Comparison of ENCODE assay signal across 14 cellular contexts in genomic region chr1:8364528-8365442, GRCh38. TPM values are rescaled to one million over a fixed set of nuclear protein-coding genes. Genes with fewer than 3 reads are reported as not detected.
DNase-seq lines count a peak whose midpoint lies in the region; ATAC-seq and TF ChIP-seq lines count a peak whose summit lies in the region.
"Had no signal": no experiment of that assay in that cellular context is flagged by ENCODE, and none has a peak within 500 bp of the region (broad histone marks: within the 10 kb centered on the region; RNA-seq: fewer than 3 reads in every experiment).

No MANE protein-coding gene starts in this region.

- no peak overlapping the region for H4K5ac ChIP-seq in H9 (ENCODE audit: insufficient read length, low read depth, low read length)

- H3K79me2 ChIP-seq in H9 (ENCODE audit: insufficient read depth, low read length) = no peaks in the 10 kb centered on the region

- H2BK120ac ChIP-seq in H9 (ENCODE audit: low read depth, low read length, poor library complexity, severe bottlenecking) = no peak overlapping the region

- H3K36me3 ChIP-seq in esophagus (ENCODE audit: control insufficient read depth in 2 of 2, insufficient read depth in 2 of 2, low read length in 1 of 2) (peaks cover 17 to 44% of the 10 kb centered on the region in 2 donors), lung (ENCODE audit: control insufficient read depth in 2 of 2, insufficient read depth in 2 of 2, low read length in 2 of 2) (peaks cover 8 to 54% of the 10 kb centered on the region in 2 donors), suprapubic skin (peaks cover 71% of the 10 kb centered on the region)

- no peak for DNase-seq in H9
- peak; percentile 63 for DNase-seq in lung (ENCODE audit: low spot score)
- DNase-seq in suprapubic skin (ENCODE audit: low spot score in 2 of 2) = peak; percentile 71 to 72
- DNase-seq in HPDE6-E6E7 (ENCODE audit: extremely low spot score) = no peak
- DNase-seq in GF-D8 (lab: John Stamatoyannopoulos, UW) = no peak
- no peak for DNase-seq in HFFc6
- DNase-seq: DND-41; effector memory CD4-positive, alpha-beta T cell; naive thymus-derived CD4-positive, alpha-beta T cell; NCI-H2227 treated with DMSO at 0.1 percent for 48 hours; PC-3 had no signal

- H4K8ac ChIP-seq in H9 (replicated peaks; ENCODE audit: insufficient read length, low read depth, low read length) = no peak overlapping the region

- H2AFZ ChIP-seq in H9 (ENCODE audit: low read length) = no peak overlapping the region

- H3K23me2 ChIP-seq in H9 (ENCODE audit: insufficient read length, low read depth, low read length, poor library complexity, severe bottlenecking) = no peaks in the 10 kb centered on the region

- no peak overlapping the region for H3K14ac ChIP-seq in H9 (ENCODE audit: insufficient read depth, low read length)

- no peak for TF ChIP-seq POLR2A in suprapubic skin (IDR thresholded peaks at IDR 0.05)

- peaks cover 17 to 22% of the 10 kb centered on the region in 2 experiments for H3K4me1 Mint-ChIP-seq in H9
- peaks cover 13% of the 10 kb centered on the region; the same call in 1 of the 2 replicates for H3K4me1 Mint-ChIP-seq in HFFc6 (ENCODE audit: low read depth)

- H3K9ac ChIP-seq in H9 (ENCODE audit: extremely low read depth, insufficient read length, low read length) = no peak overlapping the region

- no peaks in the 10 kb centered on the region for H3K27me3 Mint-ChIP-seq in H9 (ENCODE audit: low read depth)
- peaks cover 1% of the 10 kb centered on the region for H3K27me3 Mint-ChIP-seq in HFFc6 (ENCODE audit: insufficient read depth)
- H3K27me3 Mint-ChIP-seq: naive thymus-derived CD4-positive, alpha-beta T cell had no signal

- no peak overlapping the region for H3K23ac ChIP-seq in H9 (ENCODE audit: insufficient read length, low read depth, low read length)

- no peaks in the 10 kb centered on the region for H3K9me3 Mint-ChIP-seq in H9
- no peaks in the 10 kb centered on the region for H3K9me3 Mint-ChIP-seq in HFFc6

- no peak overlapping the region for H2AK5ac ChIP-seq in H9 (ENCODE audit: insufficient read length, low read length)

- H3K18ac ChIP-seq in H9 (ENCODE audit: insufficient read length, low read depth, low read length) = no peak overlapping the region

- no peaks in the 10 kb centered on the region for H3K79me1 ChIP-seq in H9 (ENCODE audit: insufficient read depth, low read depth, low read length, poor library complexity, severe bottlenecking)

- H2BK5ac ChIP-seq in H9 (ENCODE audit: insufficient read length, low read length) = no peak overlapping the region

- H3K4me1 ChIP-seq in H9 (ENCODE audit: insufficient read depth, low read length) (no peaks in the 10 kb centered on the region), esophagus (ENCODE audit: control insufficient read depth in 2 of 2, insufficient read depth in 2 of 2, low read length in 1 of 2) (peaks cover 17% of the 10 kb centered on the region in 2 donors), lung (ENCODE audit: control insufficient read depth in 2 of 2, insufficient read depth in 2 of 2, low read length in 2 of 2) (peaks cover 17 to 23% of the 10 kb centered on the region in 2 donors), suprapubic skin (peaks cover 42% of the 10 kb centered on the region)

- H3K27ac ChIP-seq in H9 (ENCODE audit: insufficient read length, low read depth, low read length) = no peak overlapping the region
- peak overlapping the region; percentile 28 to 79 for H3K27ac ChIP-seq in esophagus (ENCODE audit: low read depth in 2 of 2, low read length in 1 of 2)
- peak overlapping the region; percentile 55 to 69 for H3K27ac ChIP-seq in lung (ENCODE audit: low read depth in 1 of 2, low read length in 1 of 2)
- no peak overlapping the region for H3K27ac ChIP-seq in suprapubic skin

- H3K4me3 Mint-ChIP-seq in H9 (no peak overlapping the region; a peak in 1 of 5 replicates), HFFc6 (no peak overlapping the region)
- H3K4me3 Mint-ChIP-seq: naive thymus-derived CD4-positive, alpha-beta T cell had no signal

- H2BK12ac ChIP-seq in H9 (ENCODE audit: insufficient read length, low read depth, low read length) = no peak overlapping the region

- peak overlapping the region; percentile 39 to 97 (median 81); a peak in 3 of 7 replicates for H3K27ac Mint-ChIP-seq in H9
- no peak overlapping the region for H3K27ac Mint-ChIP-seq in HFFc6

- H2BK20ac ChIP-seq in H9 (ENCODE audit: low read depth, low read length, poor library complexity, severe bottlenecking) = no peak overlapping the region

- H3T11ph ChIP-seq in H9 (ENCODE audit: low read length) = no peak overlapping the region

- no peak overlapping the region for H3K4ac ChIP-seq in H9 (ENCODE audit: low read depth, low read length)

- no peak overlapping the region for H3K4me2 ChIP-seq in H9 (ENCODE audit: insufficient read depth, insufficient read length, low read length)

- H3K56ac ChIP-seq in H9 (ENCODE audit: insufficient read length, low read depth, low read length) = no peak overlapping the region

- H3K36me3 Mint-ChIP-seq in H9 (ENCODE audit: insufficient read depth in 1 of 3, low read depth in 3 of 3) (peaks cover 40 to 57% (median 51%) of the 10 kb centered on the region in 3 experiments), HFFc6 (ENCODE audit: low read depth) (peaks cover 16% of the 10 kb centered on the region)

- no CpG with 5 or more reads among the region's 29 CpGs for WGBS in H9 (ENCODE audit: extremely low coverage, insufficient read length, low lambda C conversion rate)
- 75 to 79% methylated on average over 29 of the region's 29 CpGs for WGBS in esophagus, 2 donors
- WGBS in lung, 2 donors = 76 to 89% methylated on average over 28 to 29 of the region's 29 CpGs
- WGBS in suprapubic skin = 84% methylated on average over 18 of the region's 29 CpGs

- no peak overlapping the region for H4K91ac ChIP-seq in H9 (ENCODE audit: insufficient read length, low read depth, low read length)

- H3K4me3 ChIP-seq in esophagus (ENCODE audit: low read depth in 1 of 2, low read length in 2 of 2) = no peak overlapping the region
- H3K4me3 ChIP-seq in lung = no peak overlapping the region
- no peak overlapping the region for H3K4me3 ChIP-seq in suprapubic skin
- H3K4me3 ChIP-seq: skin epidermis had no signal

- no peak for TF ChIP-seq EP300 in suprapubic skin (IDR thresholded peaks at IDR 0.05)

- H3K9me3 ChIP-seq in H9 (ENCODE audit: control insufficient read depth, low read depth, low read length) = no peaks in the 10 kb centered on the region
- H3K9me3 ChIP-seq in esophagus (ENCODE audit: control insufficient read depth in 2 of 2, insufficient read depth in 1 of 2, low read depth in 1 of 2, low read length in 1 of 2) = no peaks in the 10 kb centered on the region
- no peaks in the 10 kb centered on the region for H3K9me3 ChIP-seq in lung (ENCODE audit: control insufficient read depth in 2 of 2, insufficient read depth in 1 of 2, low read length in 1 of 2)
- no peaks in the 10 kb centered on the region for H3K9me3 ChIP-seq in suprapubic skin

- H3K27me3 ChIP-seq in H9 (ENCODE audit: insufficient read depth, low read length) (no peaks in the 10 kb centered on the region), esophagus (ENCODE audit: control insufficient read depth in 1 of 2, insufficient read depth in 2 of 2, low read length in 2 of 2) (no peaks in the 10 kb centered on the region), lung (ENCODE audit: control insufficient read depth, insufficient read depth) (no peaks in the 10 kb centered on the region), suprapubic skin (no peaks in the 10 kb centered on the region)

- no peaks in the 10 kb centered on the region for H4K20me1 ChIP-seq in H9 (ENCODE audit: control insufficient read depth, insufficient read depth, insufficient read length)

- no peak overlapping the region for H2BK15ac ChIP-seq in H9 (ENCODE audit: low read depth, low read length)

- TF ChIP-seq CTCF in H9 (conservative IDR thresholded peaks at IDR 0.05) (no peak), lung (IDR thresholded peaks at IDR 0.05; ENCODE audit: control extremely low read depth, extremely low read depth) (no peak), suprapubic skin (IDR thresholded peaks at IDR 0.05) (no peak), HFFc6 (IDR thresholded peaks at IDR 0.05) (no peak)

- ATAC-seq in lung (ENCODE audit: insufficient read depth, low FRiP score) (no peak), GM19397 (IDR thresholded peaks at IDR 0.05; ENCODE audit: unreplicated experiment) (no peak)
- ATAC-seq: naive thymus-derived CD4-positive, alpha-beta T cell; PC-3 had no signal

RNA-seq across cellular contexts. Expression of gene SLC45A1, which starts 46.9 kb away (rescaled TPM):
- total RNA-seq in H9 (2021) (0.63 and 1.1 TPM in 2 replicates), lung (1 to 10 TPM in 1 of 2 donors, under 1 TPM in 1; 0.74 to 1.6 TPM), suprapubic skin (1 to 10 TPM in 1 of 4 donors, under 1 TPM in 3; 0.76 to 1.6 (median 0.86) TPM)
- polyA plus RNA-seq in esophagus (1 to 10 TPM in 1 of 2 donors, under 1 TPM in 1; 0.61 to 1.1 TPM), lung (1 to 10 TPM; 1.0 to 1.2 TPM)
- 1 to 10 TPM; 1.3 to 2.0 (median 1.6) TPM for total RNA-seq in HFFc6 (2021; fragmentation: NEBNext Ultra II Directional; extraction: Animal tissue kit (Norgen Biotek cat#: 25700))

Comparison
In these comparisons a context has a peak if more than half of its experiments do, and no peak if none do; other contexts are left out.
1. DNase-seq: peak in lung (single experiment) and suprapubic skin (2 of 2); none in H9 (single experiment), HPDE6-E6E7 (single experiment), GF-D8 (single experiment) and HFFc6 (single experiment).
2. H3K27ac ChIP-seq: peak in esophagus (2 of 2) and lung (2 of 2); none in H9 (single experiment) and suprapubic skin (single experiment).